1 cellular context compared by ENCODE assay signal in the genomic region with DNA sequence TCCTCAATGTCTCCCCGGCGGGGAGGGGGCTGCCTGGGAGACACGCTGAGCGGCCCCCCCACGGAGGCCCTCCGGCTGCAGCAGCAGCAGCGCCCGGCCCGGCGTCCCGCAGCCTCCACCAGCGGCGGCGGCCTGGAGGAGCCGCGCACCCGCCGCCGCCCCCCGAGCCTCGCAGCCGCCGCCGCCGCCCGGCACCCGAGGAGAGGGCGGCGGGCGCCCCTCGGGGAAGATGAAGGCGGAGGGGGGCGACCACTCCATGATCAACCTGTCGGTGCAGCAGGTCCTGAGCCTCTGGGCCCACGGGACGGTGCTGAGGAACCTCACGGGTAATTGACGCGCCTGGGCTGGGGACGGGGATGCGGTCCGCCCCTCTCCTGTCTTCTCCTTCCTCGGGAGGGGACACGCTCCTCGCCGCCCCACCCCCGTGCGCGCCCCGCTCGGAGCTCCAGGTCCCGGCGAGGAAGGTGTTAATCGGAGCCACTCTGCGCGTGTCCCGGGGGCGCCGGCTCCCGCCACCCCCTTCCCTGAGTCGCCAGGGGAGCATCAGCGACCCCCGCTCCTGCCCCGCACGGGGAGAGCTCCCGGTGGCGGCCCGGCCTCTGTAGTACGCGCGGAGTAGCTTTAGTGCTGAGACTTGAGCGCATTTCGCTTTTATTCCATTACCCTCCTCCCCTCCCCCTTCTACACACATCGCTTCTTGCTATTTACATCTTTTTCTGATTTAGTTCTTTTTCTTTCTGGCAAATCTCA.
TF ChIP-seq lines count a peak whose summit lies in the region.

No MANE protein-coding gene starts in this region.

TF ChIP-seq in WTC11, 78 proteins besides CTCF, POLR2A, EP300 and RAD21 (continued from another document):
- TF ChIP-seq, protein P1, sequence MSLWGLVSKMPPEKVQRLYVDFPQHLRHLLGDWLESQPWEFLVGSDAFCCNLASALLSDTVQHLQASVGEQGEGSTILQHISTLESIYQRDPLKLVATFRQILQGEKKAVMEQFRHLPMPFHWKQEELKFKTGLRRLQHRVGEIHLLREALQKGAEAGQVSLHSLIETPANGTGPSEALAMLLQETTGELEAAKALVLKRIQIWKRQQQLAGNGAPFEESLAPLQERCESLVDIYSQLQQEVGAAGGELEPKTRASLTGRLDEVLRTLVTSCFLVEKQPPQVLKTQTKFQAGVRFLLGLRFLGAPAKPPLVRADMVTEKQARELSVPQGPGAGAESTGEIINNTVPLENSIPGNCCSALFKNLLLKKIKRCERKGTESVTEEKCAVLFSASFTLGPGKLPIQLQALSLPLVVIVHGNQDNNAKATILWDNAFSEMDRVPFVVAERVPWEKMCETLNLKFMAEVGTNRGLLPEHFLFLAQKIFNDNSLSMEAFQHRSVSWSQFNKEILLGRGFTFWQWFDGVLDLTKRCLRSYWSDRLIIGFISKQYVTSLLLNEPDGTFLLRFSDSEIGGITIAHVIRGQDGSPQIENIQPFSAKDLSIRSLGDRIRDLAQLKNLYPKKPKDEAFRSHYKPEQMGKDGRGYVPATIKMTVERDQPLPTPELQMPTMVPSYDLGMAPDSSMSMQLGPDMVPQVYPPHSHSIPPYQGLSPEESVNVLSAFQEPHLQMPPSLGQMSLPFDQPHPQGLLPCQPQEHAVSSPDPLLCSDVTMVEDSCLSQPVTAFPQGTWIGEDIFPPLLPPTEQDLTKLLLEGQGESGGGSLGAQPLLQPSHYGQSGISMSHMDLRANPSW (CRISPR knock-in tag; conservative IDR thresholded peaks at IDR 0.05; ENCODE audit: low read depth), result no peak
- no peak for TF ChIP-seq NFYB (CRISPR knock-in tag; conservative IDR thresholded peaks at IDR 0.05; ENCODE audit: low read depth)
- no peak for TF ChIP-seq ZNF425 (CRISPR knock-in tag; conservative IDR thresholded peaks at IDR 0.05)
- no peak for TF ChIP-seq ATF1 (CRISPR knock-in tag; IDR thresholded peaks at IDR 0.05)
- no peak for TF ChIP-seq E2F4 (CRISPR knock-in tag; IDR thresholded peaks at IDR 0.05; ENCODE audit: borderline replicate concordance, low read depth)
- no peak for TF ChIP-seq FOXP1 (CRISPR knock-in tag; IDR thresholded peaks at IDR 0.05; ENCODE audit: borderline replicate concordance)
- TF ChIP-seq USF1 (CRISPR knock-in tag; IDR thresholded peaks at IDR 0.05), result no peak
- TF ChIP-seq SOX15 (CRISPR knock-in tag; IDR thresholded peaks at IDR 0.05), result no peak
